ENCODE assay signal across 1 cellular context in genomic region chr19:20044663-20045062, GRCh38.
TF ChIP-seq lines count a peak whose summit lies in the region.

No MANE protein-coding gene starts in this region.

TF ChIP-seq in H1, 55 proteins besides CTCF, POLR2A, EP300 and RAD21:
- TF ChIP-seq CBX8 (IDR thresholded peaks at IDR 0.05; ENCODE audit: borderline replicate concordance, low read depth, low read length) (no peak), SP1 (IDR thresholded peaks at IDR 0.05; ENCODE audit: low read depth, low read length) (no peak), PHF8 (conservative IDR thresholded peaks at IDR 0.05; ENCODE audit: low read depth, low read length) (no peak), RNF2 (IDR thresholded peaks at IDR 0.05; ENCODE audit: borderline replicate concordance, low read depth, low read length, missing control alignments, poor library complexity, severe bottlenecking) (no peak), ZNF274 (IDR thresholded peaks at IDR 0.05; ENCODE audit: borderline replicate concordance, extremely low read depth, low read length) (no peak), POU5F1 (IDR thresholded peaks at IDR 0.05; ENCODE audit: low read depth, low read length) (no peak), SRF (IDR thresholded peaks at IDR 0.05; ENCODE audit: low read depth, low read length) (no peak), TEAD4 (IDR thresholded peaks at IDR 0.05; ENCODE audit: low read depth, low read length) (no peak), EZH2 (IDR thresholded peaks at IDR 0.05; ENCODE audit: low read depth, low read length, severe bottlenecking) (no peak), YY1 (IDR thresholded peaks at IDR 0.05; ENCODE audit: low read depth, low read length) (no peak), TCF12 (IDR thresholded peaks at IDR 0.05; ENCODE audit: low read depth, low read length) (no peak), BACH1 (IDR thresholded peaks at IDR 0.05; ENCODE audit: low read length) (no peak), SP2 (IDR thresholded peaks at IDR 0.05; ENCODE audit: low read length) (no peak), E2F6 (IDR thresholded peaks at IDR 0.05) (no peak), MAFK (IDR thresholded peaks at IDR 0.05; ENCODE audit: low read depth, low read length) (no peak), SAP30 (IDR thresholded peaks at IDR 0.05; ENCODE audit: insufficient read depth, insufficient replicate concordance, low read length) (no peak)
TF ChIP-seq in H1: peak in this region for 0.
